13 cellular contexts compared by ENCODE assay signal in the genomic region with DNA sequence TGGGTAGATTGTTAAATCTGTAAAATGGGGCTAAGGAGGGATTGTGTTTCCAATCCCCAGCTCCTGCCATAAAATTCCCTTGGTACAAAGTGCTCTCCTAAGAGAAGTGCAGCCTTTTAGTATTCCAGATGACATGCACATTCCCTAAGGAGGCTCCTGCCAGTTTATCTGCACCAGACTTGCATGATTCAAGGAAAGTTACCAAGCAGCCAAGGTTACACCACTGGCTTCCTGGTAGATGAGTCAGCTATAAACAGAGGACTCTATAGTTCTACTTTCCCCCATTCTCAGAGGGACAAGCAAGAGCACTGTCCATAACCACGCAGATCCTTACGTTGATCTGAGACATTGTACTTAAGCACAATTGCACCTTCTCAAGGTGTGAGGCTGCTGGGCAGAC.
DNase-seq lines count a peak whose midpoint lies in the region; ATAC-seq, FAIRE-seq and TF ChIP-seq lines count a peak whose summit lies in the region.
"Had no signal": no experiment of that assay in that cellular context is flagged by ENCODE, and none has a peak within 500 bp of the region (broad histone marks: within the 10 kb centered on the region; RNA-seq: fewer than 3 reads in every experiment).

No MANE protein-coding gene starts in this region.

- H3K4me1 Mint-ChIP-seq in activated naive CD4-positive, alpha-beta T cell treated with anti-CD3 and anti-CD28 coated beads, Interleukin-2, amount 10 ng/mL, durations not matched to agents 7 days and 5 days: peaks cover 3% of the 10 kb centered on the region

- H3K4me3 ChIP-seq in astrocyte of the spinal cord (ENCODE audit: low read depth, low read length) (no peak overlapping the region), coronary artery (no peak overlapping the region)

- H3K27ac Mint-ChIP-seq in activated naive CD4-positive, alpha-beta T cell treated with anti-CD3 and anti-CD28 coated beads, Interleukin-2, amount 10 ng/mL, durations not matched to agents 7 days and 5 days: no peak overlapping the region
- H3K27ac Mint-ChIP-seq: activated naive CD8-positive, alpha-beta T cell treated with anti-CD3 and anti-CD28 coated beads, Interleukin-2, amount 10 ng/mL, durations not matched to agents 7 days and 5 days; CD4-positive, alpha-beta T cell had no signal

- FAIRE-seq in HTR-8/SVneo (lab: Jason Lieb, UNC): peak; percentile 96
- FAIRE-seq: GM12892 had no signal

- H3K27ac ChIP-seq in coronary artery: no peak overlapping the region

- H3K27me3 Mint-ChIP-seq in activated naive CD4-positive, alpha-beta T cell treated with anti-CD3 and anti-CD28 coated beads, Interleukin-2, amount 10 ng/mL, durations not matched to agents 7 days and 5 days: peaks cover 39% of the 10 kb centered on the region

- in situ Hi-C loops in astrocyte of the spinal cord (cut with HindIII; ENCODE audit: low sequenced_read_pairs): no loop called here

- DNase-seq in AG08395 (ENCODE audit: low spot score): peak; percentile 95
- peak; percentile 83 for DNase-seq in HTR-8/SVneo (ENCODE audit: insufficient read length, low spot score)
- DNase-seq in astrocyte of the spinal cord (ENCODE audit: low read depth, low spot score): peak; percentile 78
- DNase-seq in islet precursor cell: peak; percentile 87
- no peak for DNase-seq in activated naive CD4-positive, alpha-beta T cell treated with anti-CD3 and anti-CD28 coated beads, Interleukin-2, amount 10 ng/mL, durations not matched to agents 7 days and 5 days
- DNase-seq in coronary artery (ENCODE audit: low spot score): no peak
- DNase-seq in RPMI8226: no peak
- DNase-seq: activated naive CD8-positive, alpha-beta T cell treated with anti-CD3 and anti-CD28 coated beads, Interleukin-2, amount 10 ng/mL, durations not matched to agents 7 days and 5 days; CD4-positive, alpha-beta T cell; NK-92 treated with Interleukin-12 subunit alpha and Interleukin-12 subunit beta, amount 100 ng/mL, for 24 hours; stimulated activated naive CD4-positive, alpha-beta T cell had no signal

- H3K36me3 Mint-ChIP-seq in activated naive CD4-positive, alpha-beta T cell treated with anti-CD3 and anti-CD28 coated beads, Interleukin-2, amount 10 ng/mL, durations not matched to agents 7 days and 5 days: no peaks in the 10 kb centered on the region
- H3K36me3 Mint-ChIP-seq: activated naive CD8-positive, alpha-beta T cell treated with anti-CD3 and anti-CD28 coated beads, Interleukin-2, amount 10 ng/mL, durations not matched to agents 7 days and 5 days had no signal

- no peak for TF ChIP-seq CTCF in astrocyte of the spinal cord (IDR thresholded peaks at IDR 0.05; ENCODE audit: low read depth, low read length)
- no peak for TF ChIP-seq CTCF in coronary artery (IDR thresholded peaks at IDR 0.05)

- H3K4me3 Mint-ChIP-seq in activated naive CD4-positive, alpha-beta T cell treated with anti-CD3 and anti-CD28 coated beads, Interleukin-2, amount 10 ng/mL, durations not matched to agents 7 days and 5 days: no peak overlapping the region
- H3K4me3 Mint-ChIP-seq: activated naive CD8-positive, alpha-beta T cell treated with anti-CD3 and anti-CD28 coated beads, Interleukin-2, amount 10 ng/mL, durations not matched to agents 7 days and 5 days; CD4-positive, alpha-beta T cell had no signal

- no peaks in the 10 kb centered on the region for H3K9me3 Mint-ChIP-seq in activated naive CD4-positive, alpha-beta T cell treated with anti-CD3 and anti-CD28 coated beads, Interleukin-2, amount 10 ng/mL, durations not matched to agents 7 days and 5 days
- H3K9me3 Mint-ChIP-seq: activated naive CD8-positive, alpha-beta T cell treated with anti-CD3 and anti-CD28 coated beads, Interleukin-2, amount 10 ng/mL, durations not matched to agents 7 days and 5 days; CD4-positive, alpha-beta T cell had no signal

- no peak for ATAC-seq in GM19463 (IDR thresholded peaks at IDR 0.05; ENCODE audit: unreplicated experiment)

- CTCF ChIA-PET in activated naive CD4-positive, alpha-beta T cell treated with anti-CD3 and anti-CD28 coated beads, Interleukin-2, amount 10 ng/mL, durations not matched to agents 7 days and 5 days (lab: Charles Lee): interaction anchor here (1.2 to 1.7 kb wide), 2 partner anchors 12 to 67 kb away, joined by 3 read pairs; no protein-coding TSS in a partner anchor

Comparison
In these comparisons a context has a peak if more than half of its experiments do, and no peak if none do; other contexts are left out.
1. DNase-seq: peak in AG08395 (single experiment), HTR-8/SVneo (single experiment), astrocyte of the spinal cord (single experiment) and islet precursor cell (single experiment); none in activated naive CD4-positive, alpha-beta T cell treated with anti-CD3 and anti-CD28 coated beads, Interleukin-2, amount 10 ng/mL, durations not matched to agents 7 days and 5 days (single experiment), coronary artery (single experiment) and RPMI8226 (single experiment).